ENCODE assay signal across 20 cellular contexts in the genomic region with DNA sequence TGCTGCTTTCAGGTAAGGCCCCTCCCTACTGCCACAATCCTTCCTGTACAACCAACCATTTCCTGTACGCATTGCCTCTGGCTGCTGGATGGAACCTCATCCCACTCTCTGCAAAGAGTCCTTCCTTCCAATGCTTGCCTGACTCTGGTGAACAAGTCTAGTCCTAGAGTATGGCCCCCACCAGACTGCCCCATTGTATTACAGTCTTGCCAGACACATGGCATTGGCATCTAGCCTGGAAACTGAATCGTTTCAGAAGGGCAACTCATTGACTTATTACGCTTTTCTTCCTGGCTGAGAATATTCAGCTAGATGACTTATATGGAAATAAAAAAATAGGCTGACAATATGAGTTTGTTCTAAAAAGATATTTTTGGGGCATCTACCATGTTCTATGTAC.
DNase-seq lines count a peak whose midpoint lies in the region; ATAC-seq, FAIRE-seq and TF ChIP-seq lines count a peak whose summit lies in the region.
"Had no signal": no experiment of that assay in that cellular context is flagged by ENCODE, and none has a peak within 500 bp of the region (broad histone marks: within the 10 kb centered on the region; RNA-seq: fewer than 3 reads in every experiment).

No MANE protein-coding gene starts in this region.

- POLR2A ChIA-PET in activated CD4-positive, alpha-beta T cell treated with anti-CD3 and anti-CD28 coated beads, Interleukin-2, amount 10 ng/mL, durations not matched to agents 7 days and 5 days (lab: Charles Lee): no interaction called here
- POLR2A ChIA-PET in endothelial cell of umbilical vein (lab: Charles Lee): no interaction called here

- CTCF ChIA-PET in activated CD4-positive, alpha-beta T cell treated with anti-CD3 and anti-CD28 coated beads, Interleukin-2, amount 10 ng/mL, durations not matched to agents 7 days and 5 days (lab: Charles Lee): no interaction called here
- CTCF ChIA-PET in endothelial cell of umbilical vein (lab: Charles Lee): interaction anchor here (1.0 to 1.3 kb wide), 2 partner anchors 10 to 17 kb away, joined by 3 read pairs; no protein-coding TSS in a partner anchor

- H3K9ac ChIP-seq in endothelial cell of umbilical vein (replicated peaks; ENCODE audit: extremely low read depth, insufficient read depth, low read length): no peak overlapping the region

- no peaks in the 10 kb centered on the region for H3K9me3 ChIP-seq in CD4-positive, CD25-positive, alpha-beta regulatory T cell (ENCODE audit: control insufficient read depth in 2 of 2, low read length in 2 of 2)
- H3K9me3 ChIP-seq in endothelial cell of umbilical vein (replicated peaks; ENCODE audit: control insufficient read depth, insufficient read depth, low read length): no peaks in the 10 kb centered on the region
- H3K9me3 ChIP-seq: Peyer's patch had no signal

- TF ChIP-seq POLR2A in endothelial cell of umbilical vein (IDR thresholded peaks at IDR 0.05; ENCODE audit: low read depth, low read length): no peak

- H4K20me1 ChIP-seq in endothelial cell of umbilical vein (replicated peaks; ENCODE audit: control insufficient read depth, extremely low read depth, insufficient read depth, low read length): no peaks in the 10 kb centered on the region

- DNase-seq in activated CD4-positive, alpha-beta T cell treated with anti-CD3 and anti-CD28 coated beads, Interleukin-2, amount 10 ng/mL, durations not matched to agents 7 days and 5 days: no peak
- no peak for DNase-seq in activated CD4-positive, alpha-beta T cell treated with anti-CD3 and anti-CD28 coated beads, Interleukin-2, amount 10 ng/mL, durations not matched to agents 24 days and 14 days
- DNase-seq in CD4-positive, CD25-positive, alpha-beta regulatory T cell: no peak
- DNase-seq in NCI-H446 (lab: John Stamatoyannopoulos, UW) (peak; percentile 25 to 85), endothelial cell of umbilical vein (ENCODE audit: low read depth, low spot score) (no peak), GM19239 (ENCODE audit: insufficient read length, low spot score) (no peak)
- DNase-seq in activated T-cell treated with anti-CD3 and anti-CD28 coated beads, Interleukin-2, amount 50 U/mL, for 48 hours: no peak
- DNase-seq: KBM-7, NCI-H1092, NCI-H1436, NCI-H187 treated with DMSO at 0.1 percent for 48 hours, NCI-H2107, NCI-H510A, NCI-H748 treated with DMSO at 0.1 percent for 48 hours, Peyer's patch had no signal

- H3K27me3 Mint-ChIP-seq in activated CD4-positive, alpha-beta T cell treated with anti-CD3 and anti-CD28 coated beads, Interleukin-2, amount 10 ng/mL, durations not matched to agents 7 days and 5 days: no peaks in the 10 kb centered on the region
- H3K27me3 Mint-ChIP-seq in activated CD4-positive, alpha-beta T cell treated with anti-CD3 and anti-CD28 coated beads, Interleukin-2, amount 10 ng/mL, durations not matched to agents 24 days and 14 days: no peaks in the 10 kb centered on the region
- H3K27me3 Mint-ChIP-seq in CD4-positive, CD25-positive, alpha-beta regulatory T cell: no peaks in the 10 kb centered on the region

- H3K36me3 ChIP-seq in CD4-positive, CD25-positive, alpha-beta regulatory T cell (ENCODE audit: control insufficient read depth, insufficient read depth, low read length): peaks cover 11% of the 10 kb centered on the region
- H3K36me3 ChIP-seq in endothelial cell of umbilical vein (ENCODE audit: control insufficient read depth in 2 of 2, extremely low read depth in 1 of 2, insufficient read depth in 2 of 2, low read length in 2 of 2): no peaks in the 10 kb centered on the region
- H3K36me3 ChIP-seq: Peyer's patch had no signal

- H3K27ac Mint-ChIP-seq in activated CD4-positive, alpha-beta T cell treated with anti-CD3 and anti-CD28 coated beads, Interleukin-2, amount 10 ng/mL, durations not matched to agents 7 days and 5 days: peak overlapping the region; percentile 47
- H3K27ac Mint-ChIP-seq in activated CD4-positive, alpha-beta T cell treated with anti-CD3 and anti-CD28 coated beads, Interleukin-2, amount 10 ng/mL, durations not matched to agents 24 days and 14 days: no peak overlapping the region
- peak overlapping the region in 2 of 3 donors; percentile 13 to 53 for H3K27ac Mint-ChIP-seq in CD4-positive, CD25-positive, alpha-beta regulatory T cell

- H3K9me1 ChIP-seq in endothelial cell of umbilical vein (replicated peaks; ENCODE audit: control insufficient read depth, extremely low read depth, insufficient read depth, low read length): no peaks in the 10 kb centered on the region

- H3K4me1 Mint-ChIP-seq in activated CD4-positive, alpha-beta T cell treated with anti-CD3 and anti-CD28 coated beads, Interleukin-2, amount 10 ng/mL, durations not matched to agents 7 days and 5 days: peaks cover 20% of the 10 kb centered on the region
- H3K4me1 Mint-ChIP-seq in activated CD4-positive, alpha-beta T cell treated with anti-CD3 and anti-CD28 coated beads, Interleukin-2, amount 10 ng/mL, durations not matched to agents 24 days and 14 days: peaks cover 8% of the 10 kb centered on the region
- peaks cover 8 to 16% (median 10%) of the 10 kb centered on the region in 4 donors for H3K4me1 Mint-ChIP-seq in CD4-positive, CD25-positive, alpha-beta regulatory T cell

- no peak overlapping the region for H3K4me3 ChIP-seq in CD4-positive, CD25-positive, alpha-beta regulatory T cell (ENCODE audit: low read depth, low read length)
- H3K4me3 ChIP-seq in endothelial cell of umbilical vein (replicated peaks in 1 of 3; ENCODE audit: insufficient read depth in 1 of 3, low read depth in 1 of 3, low read length in 3 of 3): no peak overlapping the region
- H3K4me3 ChIP-seq: Peyer's patch had no signal

- intact Hi-C loops in activated CD4-positive, alpha-beta T cell treated with anti-CD3 and anti-CD28 coated beads, Interleukin-2, amount 10 ng/mL, durations not matched to agents 24 days and 14 days (cut with micrococcal nuclease): no loop called here
- intact Hi-C loops in endothelial cell of umbilical vein (cut with micrococcal nuclease): no loop called here

- H3K36me3 Mint-ChIP-seq in activated CD4-positive, alpha-beta T cell treated with anti-CD3 and anti-CD28 coated beads, Interleukin-2, amount 10 ng/mL, durations not matched to agents 7 days and 5 days (ENCODE audit: low read depth): peaks cover 32% of the 10 kb centered on the region
- H3K36me3 Mint-ChIP-seq in activated CD4-positive, alpha-beta T cell treated with anti-CD3 and anti-CD28 coated beads, Interleukin-2, amount 10 ng/mL, durations not matched to agents 24 days and 14 days (ENCODE audit: low read depth): peaks cover 39% of the 10 kb centered on the region
- H3K36me3 Mint-ChIP-seq in CD4-positive, CD25-positive, alpha-beta regulatory T cell: peaks cover 43% of the 10 kb centered on the region

- no peak overlapping the region for H3K4me3 Mint-ChIP-seq in activated CD4-positive, alpha-beta T cell treated with anti-CD3 and anti-CD28 coated beads, Interleukin-2, amount 10 ng/mL, durations not matched to agents 7 days and 5 days
- H3K4me3 Mint-ChIP-seq in activated CD4-positive, alpha-beta T cell treated with anti-CD3 and anti-CD28 coated beads, Interleukin-2, amount 10 ng/mL, durations not matched to agents 24 days and 14 days: no peak overlapping the region
- no peak overlapping the region for H3K4me3 Mint-ChIP-seq in CD4-positive, CD25-positive, alpha-beta regulatory T cell

- FAIRE-seq in endothelial cell of umbilical vein (lab: Jason Lieb, UNC) (peak; percentile 26), GM19239 (lab: Jason Lieb, UNC) (no peak)
- FAIRE-seq: A204.1, H54, HepG2 had no signal

- peaks cover 5% of the 10 kb centered on the region for H3K9me3 Mint-ChIP-seq in activated CD4-positive, alpha-beta T cell treated with anti-CD3 and anti-CD28 coated beads, Interleukin-2, amount 10 ng/mL, durations not matched to agents 7 days and 5 days
- peaks cover 6% of the 10 kb centered on the region for H3K9me3 Mint-ChIP-seq in activated CD4-positive, alpha-beta T cell treated with anti-CD3 and anti-CD28 coated beads, Interleukin-2, amount 10 ng/mL, durations not matched to agents 24 days and 14 days
- no peaks in the 10 kb centered on the region for H3K9me3 Mint-ChIP-seq in CD4-positive, CD25-positive, alpha-beta regulatory T cell

- no peak overlapping the region for H3K4me2 ChIP-seq in endothelial cell of umbilical vein (ENCODE audit: insufficient read depth, low read length)

- ATAC-seq in CD4-positive, CD25-positive, alpha-beta regulatory T cell (ENCODE audit: low read depth in 2 of 2): no peak
- ATAC-seq in HG03097 (IDR thresholded peaks at IDR 0.05; ENCODE audit: low FRiP score, unreplicated experiment): no peak
- ATAC-seq: HepG2 had no signal

- dilution Hi-C loops in endothelial cell of umbilical vein (cut with MboI; ENCODE audit: extremely low pct_ligation_motif_present, low sequenced_read_pairs): no loop called here

- no TSS peak for BruUV-seq in endothelial cell of umbilical vein (replicated peaks; lab: Mats Ljungman, UMichigan)

- no peak overlapping the region for H3K27ac ChIP-seq in CD4-positive, CD25-positive, alpha-beta regulatory T cell (ENCODE audit: insufficient read depth, low read length, poor library complexity, severe bottlenecking)
- no peak overlapping the region for H3K27ac ChIP-seq in endothelial cell of umbilical vein (ENCODE audit: insufficient read depth, low read depth, low read length)
- H3K27ac ChIP-seq: C4-2B, Peyer's patch had no signal

- no peaks in the 10 kb centered on the region for H3K79me2 ChIP-seq in endothelial cell of umbilical vein (ENCODE audit: control insufficient read depth, insufficient read depth, low read length)

- no peaks in the 10 kb centered on the region for H3K27me3 ChIP-seq in CD4-positive, CD25-positive, alpha-beta regulatory T cell (ENCODE audit: control insufficient read depth, insufficient read depth, low read length)
- no peaks in the 10 kb centered on the region for H3K27me3 ChIP-seq in endothelial cell of umbilical vein (ENCODE audit: control insufficient read depth in 2 of 2, insufficient read depth in 2 of 2, low read length in 2 of 2)
- H3K27me3 ChIP-seq: Peyer's patch had no signal

- H3K4me1 ChIP-seq in CD4-positive, CD25-positive, alpha-beta regulatory T cell (ENCODE audit: control insufficient read depth, insufficient read depth, low read length, poor library complexity, severe bottlenecking): no peaks in the 10 kb centered on the region
- no peaks in the 10 kb centered on the region for H3K4me1 ChIP-seq in endothelial cell of umbilical vein (ENCODE audit: control insufficient read depth, extremely low read depth, insufficient read depth, low read length)
- H3K4me1 ChIP-seq: Peyer's patch had no signal

- no peak overlapping the region for H2AFZ ChIP-seq in endothelial cell of umbilical vein (ENCODE audit: low read depth, low read length)

- TF ChIP-seq CTCF in endothelial cell of umbilical vein (IDR thresholded peaks at IDR 0.05; ENCODE audit: extremely low read depth in 1 of 2, insufficient read depth in 1 of 2, low read depth in 1 of 2, low read length in 2 of 2): no peak

TF ChIP-seq in endothelial cell of umbilical vein, 7 proteins besides CTCF, POLR2A, EP300 and RAD21 (continues in another document):
- TF ChIP-seq GATA2 (IDR thresholded peaks at IDR 0.05; ENCODE audit: insufficient read depth, insufficient read length, low read depth, low read length) (no peak), EZH2 (IDR thresholded peaks at IDR 0.05; ENCODE audit: borderline replicate concordance, low read depth, low read length, severe bottlenecking) (no peak), MYC (IDR thresholded peaks at IDR 0.05; ENCODE audit: low read depth, low read length) (no peak)

Comparison
In these comparisons a context has a peak if more than half of its experiments do, and no peak if none do; other contexts are left out.
1. DNase-seq: peak in NCI-H446 (2 of 2); none in activated CD4-positive, alpha-beta T cell treated with anti-CD3 and anti-CD28 coated beads, Interleukin-2, amount 10 ng/mL, durations not matched to agents 7 days and 5 days (single experiment), activated CD4-positive, alpha-beta T cell treated with anti-CD3 and anti-CD28 coated beads, Interleukin-2, amount 10 ng/mL, durations not matched to agents 24 days and 14 days (single experiment), CD4-positive, CD25-positive, alpha-beta regulatory T cell (0 of 3), endothelial cell of umbilical vein (single experiment), GM19239 (single experiment) and activated T-cell treated with anti-CD3 and anti-CD28 coated beads, Interleukin-2, amount 50 U/mL, for 48 hours (0 of 2).